ENCODE assay signal across 15 cellular contexts in genomic region chr6:69768664-69769063, GRCh38. TPM values are rescaled to one million over a fixed set of nuclear protein-coding genes. Genes with fewer than 3 reads are reported as not detected.
A peak's percentile ranks its signal among the peaks of the same experiment; 100 is the strongest.
DNase-seq lines count a peak whose midpoint lies in the region; ATAC-seq and TF ChIP-seq lines count a peak whose summit lies in the region.
"Had no signal": no experiment of that assay in that cellular context is flagged by ENCODE, and none has a peak within 500 bp of the region (broad histone marks: within the 10 kb centered on the region; RNA-seq: fewer than 3 reads in every experiment).

No MANE protein-coding gene starts in this region.

- H3K4me1 Mint-ChIP-seq in osteocyte (ENCODE audit: unreplicated experiment): peaks cover 4% of the 10 kb centered on the region

- H3K36me3 Mint-ChIP-seq in osteocyte (ENCODE audit: unreplicated experiment): peaks cover 19% of the 10 kb centered on the region

- H3K27ac ChIP-seq in C4-2B: no peak overlapping the region

- H3K27me3 Mint-ChIP-seq in osteocyte (ENCODE audit: unreplicated experiment): no peaks in the 10 kb centered on the region
- H3K27me3 Mint-ChIP-seq: activated CD4-positive, alpha-beta memory T cell treated with anti-CD3 and anti-CD28 coated beads, Interleukin-2, amount 10 ng/mL, durations not matched to agents 7 days and 5 days had no signal

- DNase-seq in LNCaP clone FGC (ENCODE audit: low read depth) (no peak), choroid plexus epithelial cell (ENCODE audit: low read depth) (peak; percentile 27), osteocyte (ENCODE audit: extremely low spot score, unreplicated experiment) (no peak), RPMI8226 (no peak)
- DNase-seq in effector CD8-positive, alpha-beta T cell (lab: John Stamatoyannopoulos, UW): no peak
- DNase-seq: activated CD4-positive, alpha-beta memory T cell treated with anti-CD3 and anti-CD28 coated beads, Interleukin-2, amount 10 ng/mL, durations not matched to agents 7 days and 5 days; effector memory CD4-positive, alpha-beta T cell; kidney glomerular epithelial cell; NCI-H187; NCI-H526 treated with DMSO at 0.1 percent for 48 hours; SIG-M5; stimulated activated CD4-positive, alpha-beta T cell treated with anti-CD3 and anti-CD28 coated beads, Interleukin-2, amount 100 ng/mL, for 24 hours had no signal

- no peak overlapping the region for H3K27ac Mint-ChIP-seq in osteocyte (ENCODE audit: unreplicated experiment)
- H3K27ac Mint-ChIP-seq: activated CD4-positive, alpha-beta memory T cell treated with anti-CD3 and anti-CD28 coated beads, Interleukin-2, amount 10 ng/mL, durations not matched to agents 7 days and 5 days had no signal

- no peaks in the 10 kb centered on the region for H3K9me3 Mint-ChIP-seq in osteocyte (ENCODE audit: unreplicated experiment)
- H3K9me3 Mint-ChIP-seq: activated CD4-positive, alpha-beta memory T cell treated with anti-CD3 and anti-CD28 coated beads, Interleukin-2, amount 10 ng/mL, durations not matched to agents 7 days and 5 days had no signal

- no peak overlapping the region for H3K4me3 ChIP-seq in LNCaP clone FGC (ENCODE audit: low read depth, low read length)
- H3K4me3 ChIP-seq in choroid plexus epithelial cell (ENCODE audit: low read depth, low read length): no peak overlapping the region

- ATAC-seq in GM18519 (IDR thresholded peaks at IDR 0.05; ENCODE audit: low FRiP score, unreplicated experiment) (no peak), GM21619 (IDR thresholded peaks at IDR 0.05; ENCODE audit: unreplicated experiment) (no peak)

- TF ChIP-seq CTCF in C4-2B (conservative IDR thresholded peaks at IDR 0.05): peak; percentile 27
- peak; percentile 34 for TF ChIP-seq CTCF in LNCaP clone FGC (IDR thresholded peaks at IDR 0.05; ENCODE audit: control insufficient read depth, extremely low read depth, insufficient read depth)
- peak; percentile 40 for TF ChIP-seq CTCF in choroid plexus epithelial cell (conservative IDR thresholded peaks at IDR 0.05; ENCODE audit: low read depth, low read length)
- peak; percentile 42 for TF ChIP-seq CTCF in osteocyte (IDR thresholded peaks at IDR 0.05)

- no peak overlapping the region for H3K4me3 Mint-ChIP-seq in osteocyte (ENCODE audit: unreplicated experiment)
- H3K4me3 Mint-ChIP-seq: activated CD4-positive, alpha-beta memory T cell treated with anti-CD3 and anti-CD28 coated beads, Interleukin-2, amount 10 ng/mL, durations not matched to agents 7 days and 5 days had no signal

RNA-seq across cellular contexts. Expression of gene LMBRD1, which starts 28.1 kb away (rescaled TPM):
- 40.7 and 41.4 TPM in 2 replicates for total RNA-seq in osteocyte
